31 cellular contexts compared by ENCODE assay signal in the genomic region with DNA sequence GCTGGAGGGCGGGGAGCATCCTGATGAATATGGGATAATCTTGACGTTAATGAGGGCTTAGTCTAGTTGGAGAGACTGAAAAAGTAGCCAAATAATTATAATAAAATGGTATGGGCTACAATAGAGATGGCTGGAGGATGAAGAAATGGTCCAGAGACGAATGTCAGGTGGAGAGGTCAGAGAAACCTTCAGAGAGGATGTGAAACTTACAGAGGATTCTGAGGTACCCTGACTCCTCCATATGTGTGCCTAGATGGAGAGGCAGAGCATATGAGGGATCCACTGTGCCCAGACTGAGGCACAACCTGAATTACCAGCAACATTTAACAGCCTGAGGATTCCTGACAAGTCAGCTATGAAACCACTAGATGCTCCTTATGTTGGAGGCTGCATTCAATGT.
"Had no signal": no experiment of that assay in that cellular context is flagged by ENCODE, and none has a peak within 500 bp of the region (broad histone marks: within the 10 kb centered on the region; RNA-seq: fewer than 3 reads in every experiment).

No MANE protein-coding gene starts in this region.

- H3K36me3 Mint-ChIP-seq: activated naive CD8-positive, alpha-beta T cell treated with anti-CD3 and anti-CD28 coated beads for 36 hours; brain had no signal

- H3K4me2 ChIP-seq: smooth muscle cell had no signal

- H3K4me1 Mint-ChIP-seq: activated naive CD8-positive, alpha-beta T cell treated with anti-CD3 and anti-CD28 coated beads for 36 hours had no signal

- H3K27ac ChIP-seq: ascending aorta, cardiac muscle cell, coronary artery, dorsolateral prefrontal cortex, gastrocnemius medialis, left ventricle myocardium inferior, right atrium auricular region, tibial nerve, VCaP had no signal

- H3K36me3 ChIP-seq: ascending aorta, cardiac muscle cell, gastrocnemius medialis, left ventricle myocardium inferior, right atrium auricular region, tibial nerve had no signal

- H3K9me3 ChIP-seq: ascending aorta, gastrocnemius medialis, left ventricle myocardium inferior, right atrium auricular region, tibial nerve had no signal

- H3K4me1 ChIP-seq: ascending aorta, gastrocnemius medialis, left ventricle myocardium inferior, right atrium auricular region had no signal

- H3K4me3 ChIP-seq: ascending aorta, cardiac muscle cell, coronary artery, dorsolateral prefrontal cortex, gastrocnemius medialis, left ventricle myocardium inferior, lung, right atrium auricular region, smooth muscle cell, tibial nerve had no signal

- ATAC-seq: gastrocnemius medialis had no signal

- FAIRE-seq: TTC549 had no signal

- H3K27ac Mint-ChIP-seq: activated naive CD4-positive, alpha-beta T cell treated with anti-CD3 and anti-CD28 coated beads for 36 hours; activated naive CD8-positive, alpha-beta T cell treated with anti-CD3 and anti-CD28 coated beads for 36 hours; activated T-helper 1 cell treated with anti-CD3 and anti-CD28 coated beads, Interleukin-12 subunit alpha, Interleukin-12 subunit beta, Interleukin-2, Interleukin-4 antibody, amounts not matched to agents 30 ng/mL and 10 ng/mL and 1 ng/mL, durations not matched to agents 14 hours and 24 hours and 36 hours; T-helper 1 cell treated with Interleukin-12 subunit alpha and Interleukin-12 subunit beta and Interleukin-4 antibody, amounts not matched to agents 30 μg/mL and 1 μg/mL, for 36 hours had no signal

- DNase-seq: activated CD4-positive, alpha-beta T cell treated with anti-CD3 and anti-CD28 coated beads for 4 hours; activated CD4-positive, alpha-beta T cell treated with anti-CD3 and anti-CD28 coated beads, Interleukin-2, amount 50 U/mL, for 48 hours; activated CD8-positive, alpha-beta memory T cell treated with anti-CD3 and anti-CD28 coated beads for 24 hours; activated CD8-positive, alpha-beta memory T cell treated with anti-CD3 and anti-CD28 coated beads, Interleukin-2, amount 50 U/mL, for 4 hours; activated effector memory CD4-positive, alpha-beta T cell treated with anti-CD3 and anti-CD28 coated beads, Interleukin-2, amount 50 U/mL, for 16 hours; activated naive CD4-positive, alpha-beta T cell treated with anti-CD3 and anti-CD28 coated beads for 36 hours; activated naive CD8-positive, alpha-beta T cell treated with anti-CD3 and anti-CD28 coated beads for 36 hours; activated T-cell treated with anti-CD3 and anti-CD28 coated beads, Interleukin-2, amount 50 U/mL, for 1 hour; cerebellar nuclear complex; dorsolateral prefrontal cortex; effector memory CD4-positive, alpha-beta T cell; gastrocnemius medialis; glutamatergic neuron; islet precursor cell; left ventricle myocardium inferior; occipital lobe; stimulated activated CD4-positive, alpha-beta T cell treated with anti-CD3 and anti-CD28 coated beads, Interleukin-2, amount 100 ng/mL, for 24 hours; stimulated activated naive CD4-positive, alpha-beta T cell; T-helper 9 cell had no signal

- H3K9me3 Mint-ChIP-seq: activated naive CD4-positive, alpha-beta T cell treated with anti-CD3 and anti-CD28 coated beads for 36 hours; activated naive CD8-positive, alpha-beta T cell treated with anti-CD3 and anti-CD28 coated beads for 36 hours; activated T-helper 1 cell treated with anti-CD3 and anti-CD28 coated beads, Interleukin-12 subunit alpha, Interleukin-12 subunit beta, Interleukin-2, Interleukin-4 antibody, amounts not matched to agents 30 ng/mL and 10 ng/mL and 1 ng/mL, durations not matched to agents 14 hours and 24 hours and 36 hours; T-helper 1 cell treated with Interleukin-12 subunit alpha and Interleukin-12 subunit beta and Interleukin-4 antibody, amounts not matched to agents 30 μg/mL and 1 μg/mL, for 36 hours had no signal

- H3K4me3 Mint-ChIP-seq: activated naive CD4-positive, alpha-beta T cell treated with anti-CD3 and anti-CD28 coated beads for 36 hours; activated naive CD8-positive, alpha-beta T cell treated with anti-CD3 and anti-CD28 coated beads for 36 hours; activated T-helper 1 cell treated with anti-CD3 and anti-CD28 coated beads, Interleukin-12 subunit alpha, Interleukin-12 subunit beta, Interleukin-2, Interleukin-4 antibody, amounts not matched to agents 30 ng/mL and 10 ng/mL and 1 ng/mL, durations not matched to agents 14 hours and 24 hours and 36 hours; brain; T-helper 1 cell treated with Interleukin-12 subunit alpha and Interleukin-12 subunit beta and Interleukin-4 antibody, amounts not matched to agents 30 μg/mL and 1 μg/mL, for 36 hours had no signal

- H3K27me3 ChIP-seq: ascending aorta, cardiac muscle cell, gastrocnemius medialis, right atrium auricular region, tibial nerve had no signal
